8 cellular contexts compared by ENCODE assay signal in the genomic region with DNA sequence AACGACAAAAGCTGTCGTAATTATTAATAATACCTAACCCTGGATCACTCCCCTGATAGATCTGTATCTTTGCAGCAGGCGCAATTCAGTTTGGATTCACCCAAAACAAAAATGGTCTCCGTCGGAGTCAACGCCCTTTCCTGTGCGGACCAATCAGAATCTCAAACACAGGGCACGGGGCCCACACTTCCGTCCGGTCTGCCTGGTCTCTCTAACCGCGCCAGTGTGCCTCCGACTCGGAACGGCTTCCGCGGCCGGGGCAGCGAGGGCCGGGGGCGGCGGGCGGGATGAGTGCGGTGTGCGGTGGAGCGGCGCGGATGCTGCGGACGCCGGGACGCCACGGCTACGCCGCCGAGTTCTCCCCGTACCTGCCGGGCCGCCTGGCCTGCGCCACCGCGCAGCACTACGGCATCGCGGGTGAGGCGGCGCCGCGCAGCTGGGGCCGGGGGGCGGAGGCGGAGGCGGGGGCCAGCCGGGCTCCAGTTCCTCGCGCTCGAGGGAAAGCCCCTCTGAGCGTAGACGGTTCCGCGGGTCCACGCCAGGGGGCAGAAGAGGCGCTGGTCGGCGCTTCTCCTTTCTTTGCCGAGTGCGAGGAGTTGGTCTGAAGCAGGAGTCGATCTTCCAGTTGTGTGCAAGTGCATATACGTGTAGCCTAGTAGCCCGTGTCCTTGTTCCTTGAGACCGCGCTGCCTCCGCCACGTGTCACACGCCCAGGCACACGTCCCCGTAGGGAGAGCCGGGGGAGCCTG. TPM values are rescaled to one million over a fixed set of nuclear protein-coding genes. Genes with fewer than 3 reads are reported as not detected.
A peak's percentile ranks its signal among the peaks of the same experiment; 100 is the strongest.
DNase-seq lines count a peak whose midpoint lies in the region; ATAC-seq and TF ChIP-seq lines count a peak whose summit lies in the region.

TSS of gene PEX7 (plus strand) at position 214 of the 749 bp plus-strand sequence. CDS start at position 288, 74 bp downstream.

- peaks cover 23% of the 10 kb centered on the region for H3K36me3 ChIP-seq in HUES64 (ENCODE audit: insufficient read depth, low read length)
- H3K36me3 ChIP-seq in OCI-LY1 (ENCODE audit: insufficient read depth, low read length) = peaks cover 24% of the 10 kb centered on the region

- peak within 1 kb of the TSS; percentile 82 for H3K9ac ChIP-seq in HUES64 (ENCODE audit: low read depth, low read length)
- peak within 1 kb of the TSS; percentile 81 for H3K9ac ChIP-seq in OCI-LY1 (ENCODE audit: low read length)

- peak within 1 kb of the TSS; percentile 97 for H3K4me2 ChIP-seq in OCI-LY1 (ENCODE audit: low read length)

- H3K9me3 ChIP-seq in HUES64 (ENCODE audit: insufficient read depth, low read depth, low read length) (no peaks in the 10 kb centered on the region), OCI-LY1 (ENCODE audit: low read length) (no peaks in the 10 kb centered on the region)

- no peaks in the 10 kb centered on the region for H3K9me2 ChIP-seq in OCI-LY1 (ENCODE audit: low read depth, low read length)

- H3F3A ChIP-seq in OCI-LY1 (ENCODE audit: insufficient read depth, low read length) = no peaks in the 10 kb centered on the region

- DNase-seq in DMS114 treated with DMSO at 0.1 percent for 48 hours (lab: John Stamatoyannopoulos, UW; ENCODE audit: unreplicated experiment) (peak; percentile 72), activated T-cell treated with anti-CD3 and anti-CD28 coated beads for 24 hours (ENCODE audit: low read depth) (peak; percentile 81), epithelial cell of esophagus (ENCODE audit: low read depth) (peak; percentile 92), middle frontal gyrus (ENCODE audit: extremely low spot score, low spot score) (peak; percentile 92)
- peak; percentile 65 to 73 for DNase-seq in stimulated activated CD8-positive, alpha-beta memory T cell treated with anti-CD3 and anti-CD28 coated beads, Interleukin-2, amount 100 ng/mL, for 1 hour (ENCODE audit: low read depth in 2 of 2)

- H3K27me3 ChIP-seq in HUES64 (ENCODE audit: insufficient read depth, low read length) = 0 out of 2 replicates have a peak, but pooled peaks cover 3% of the 10 kb centered on the region
- H3K27me3 ChIP-seq in OCI-LY1 (ENCODE audit: insufficient read depth, low read length) = no peaks in the 10 kb centered on the region

- no peaks in the 10 kb centered on the region for H4K20me1 ChIP-seq in OCI-LY1 (ENCODE audit: insufficient read depth, low read length)

- peak within 1 kb of the TSS; percentile 84 for H2AFZ ChIP-seq in OCI-LY1 (ENCODE audit: low read length)

- peak; percentile 97 for ATAC-seq in GM21515 (IDR thresholded peaks at IDR 0.05; ENCODE audit: unreplicated experiment)

- TF ChIP-seq CTCF in OCI-LY1 (IDR thresholded peaks at IDR 0.05; ENCODE audit: low read length) (peak; percentile 66), epithelial cell of esophagus (IDR thresholded peaks at IDR 0.05; ENCODE audit: insufficient read depth, low read depth, low read length, missing control alignments) (peak; percentile 44)

- 5% methylated on average over 78 of the region's 78 CpGs for WGBS in HUES64

- H3K27ac ChIP-seq in HUES64 (ENCODE audit: low read depth, low read length) (peak within 1 kb of the TSS; percentile 90), OCI-LY1 (ENCODE audit: low read depth, low read length, poor library complexity, severe bottlenecking) (peak within 1 kb of the TSS; percentile 56)

- H3K4me1 ChIP-seq in HUES64 (ENCODE audit: insufficient read depth, low read length) (no peaks in the 10 kb centered on the region), OCI-LY1 (ENCODE audit: insufficient read depth, low read length, severe bottlenecking) (peaks cover 15% of the 10 kb centered on the region)

- H3K79me2 ChIP-seq in OCI-LY1 (ENCODE audit: insufficient read depth, low read length) = no peaks in the 10 kb centered on the region

- H3K4me3 ChIP-seq in HUES64 (ENCODE audit: low read length) (peak within 1 kb of the TSS; percentile 67), OCI-LY1 (ENCODE audit: low read depth, low read length, poor library complexity, severe bottlenecking) (peak within 1 kb of the TSS; percentile 77), epithelial cell of esophagus (ENCODE audit: low read length) (peak within 1 kb of the TSS; percentile 73)

RNA-seq across cellular contexts. Expression of gene PEX7, which starts in this region (rescaled TPM):
- polyA plus RNA-seq in HUES64 (2013, experiment 1 of 2) = 5.7 TPM
- 7.7 TPM for polyA plus RNA-seq in HUES64 (2013, experiment 2 of 2)

Comparison
In these comparisons a context has a peak if more than half of its experiments do, and no peak if none do; other contexts are left out.
1. Peak in every context shown above with its lines: DNase-seq, ATAC-seq, H3K4me3 ChIP-seq and H3K27ac ChIP-seq.